ENCODE assay signal across 11 cellular contexts in the genomic region with DNA sequence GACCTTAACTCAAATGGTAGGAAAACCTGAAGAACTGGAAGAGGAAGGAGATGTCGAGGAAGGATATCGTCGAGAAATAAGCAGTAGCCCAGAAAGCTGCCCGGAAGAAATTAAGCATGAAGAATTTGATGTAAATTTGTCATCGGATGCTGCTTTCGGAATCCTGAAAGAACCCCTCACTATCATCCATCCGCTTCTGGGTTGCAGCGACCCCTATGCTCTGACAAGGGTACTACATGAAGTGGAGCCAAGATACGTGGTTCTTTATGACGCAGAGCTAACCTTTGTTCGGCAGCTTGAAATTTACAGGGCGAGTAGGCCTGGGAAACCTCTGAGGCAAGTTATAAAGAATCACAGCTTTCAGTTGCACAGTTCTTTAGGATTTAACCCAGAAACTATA. TPM values are rescaled to one million over a fixed set of nuclear protein-coding genes. Genes with fewer than 3 reads are reported as not detected.
A peak's percentile ranks its signal among the peaks of the same experiment; 100 is the strongest.
DNase-seq lines count a peak whose midpoint lies in the region; ATAC-seq, FAIRE-seq and TF ChIP-seq lines count a peak whose summit lies in the region.
"Had no signal": no experiment of that assay in that cellular context is flagged by ENCODE, and none has a peak within 500 bp of the region (broad histone marks: within the 10 kb centered on the region; RNA-seq: fewer than 3 reads in every experiment).

No MANE protein-coding gene starts in this region.

- no peak for FAIRE-seq in pancreas (lab: Jason Lieb, UNC)
- FAIRE-seq: D721Med had no signal

- H3K4me3 ChIP-seq in LNCaP clone FGC (ENCODE audit: low read depth, low read length) (no peak overlapping the region), epithelial cell of esophagus (ENCODE audit: low read length) (no peak overlapping the region), gastrocnemius medialis (no peak overlapping the region), pancreas (no peak overlapping the region)

- H3K4me1 ChIP-seq in gastrocnemius medialis (peaks cover 34 to 40% of the 10 kb centered on the region in 2 donors), pancreas (peaks cover 16 to 29% (median 21%) of the 10 kb centered on the region in 3 donors)

- H3K36me3 ChIP-seq in gastrocnemius medialis (peaks cover 0 to 27% of the 10 kb centered on the region in 2 donors), pancreas (peaks cover 0 to 6% (median 0%) of the 10 kb centered on the region in 3 donors)

- no peaks in the 10 kb centered on the region for H3K27me3 ChIP-seq in gastrocnemius medialis
- no peaks in the 10 kb centered on the region for H3K27me3 ChIP-seq in pancreas

- in situ Hi-C loops in gastrocnemius medialis (cut with MboI; ENCODE audit: low sequenced_read_pairs in 4 of 4) = loop anchor here in 3 of 4 donors (25.0 kb wide), 2 partner anchors 277 to 602 kb away; no protein-coding TSS in a partner anchor

- intact Hi-C loops in gastrocnemius medialis (cut with DNase I; ENCODE audit: low total_unique reads) = loop anchor here (5.0 kb wide), 1 partner anchor 57 kb away; no protein-coding TSS in a partner anchor
- intact Hi-C loops in pancreas (cut with DNase I) = no loop called here

- ATAC-seq in gastrocnemius medialis = no peak
- no peak for ATAC-seq in pancreas

- TF ChIP-seq CTCF in LNCaP clone FGC (IDR thresholded peaks at IDR 0.05; ENCODE audit: control insufficient read depth, extremely low read depth, insufficient read depth) (0 out of 2 replicates have a peak, but pooled peaks have one; percentile 11), epithelial cell of esophagus (IDR thresholded peaks at IDR 0.05; ENCODE audit: insufficient read depth, low read depth, low read length, missing control alignments) (peak; percentile 47), gastrocnemius medialis (IDR thresholded peaks at IDR 0.05 in 4 of 5, conservative IDR thresholded peaks at IDR 0.05 in 1 of 5) (peak in 3 of 5 experiments; percentile 7 to 42 (median 15)), pancreas (IDR thresholded peaks at IDR 0.05) (peak in 1 of 4 donors; percentile 13)

- no peak overlapping the region for H3K27ac ChIP-seq in gastrocnemius medialis
- no peak overlapping the region for H3K27ac ChIP-seq in pancreas

- 83 to 84% methylated on average over 12 of the region's 12 CpGs for WGBS in pancreas, 2 donors

- DNase-seq in activated T-cell treated with anti-CD3 and anti-CD28 coated beads for 4 hours (peak; percentile 7), LNCaP clone FGC (ENCODE audit: low read depth) (no peak), epithelial cell of esophagus (ENCODE audit: low read depth) (no peak), gastrocnemius medialis (no peak), occipital lobe (lab: John Stamatoyannopoulos, UW) (no peak), SK-N-DZ (ENCODE audit: low spot score) (no peak), pancreas (no peak)
- DNase-seq in activated T-cell treated with anti-CD3 and anti-CD28 coated beads, Interleukin-2, amount 50 U/mL, for 1 hour = no peak
- DNase-seq: activated CD8-positive, alpha-beta memory T cell treated with anti-CD3 and anti-CD28 coated beads for 24 hours; NCI-H524 had no signal

- H3K9me3 ChIP-seq in gastrocnemius medialis (no peaks in the 10 kb centered on the region), pancreas (no peaks in the 10 kb centered on the region)

- TF ChIP-seq POLR2A in gastrocnemius medialis (IDR thresholded peaks at IDR 0.05) = no peak

RNA-seq across cellular contexts. Expression of gene ERCC4, which starts 15.5 kb away (rescaled TPM):
- total RNA-seq in gastrocnemius medialis (10 to 100 TPM in 1 of 4 donors, 1 to 10 TPM in 3; 7.1 to 11.5 (median 8.4) TPM), occipital lobe (15.4 TPM), pancreas (1 to 10 TPM; 2.8 to 6.7 (median 5.2) TPM)
- 4.7 and 11.3 TPM in 2 replicates for polyA plus RNA-seq in SK-N-DZ (2014; cell fraction: cytosol; rRNA removed)
- polyA plus RNA-seq in SK-N-DZ (2014; cell fraction: nucleus; rRNA removed) = 2.2 and 2.4 TPM in 2 replicates
- 1 to 10 TPM; 1.2 to 1.8 TPM for polyA plus RNA-seq in pancreas
